13 cellular contexts compared by ENCODE assay signal in genomic region chr9:899440-900184, GRCh38. TPM values are rescaled to one million over a fixed set of nuclear protein-coding genes. Genes with fewer than 3 reads are reported as not detected.
DNase-seq lines count a peak whose midpoint lies in the region; ATAC-seq and TF ChIP-seq lines count a peak whose summit lies in the region.
"Had no signal": no experiment of that assay in that cellular context is flagged by ENCODE, and none has a peak within 500 bp of the region (broad histone marks: within the 10 kb centered on the region; RNA-seq: fewer than 3 reads in every experiment).

No MANE protein-coding gene starts in this region.

- H3K27me3 Mint-ChIP-seq in chondrocyte (ENCODE audit: low read depth) = peaks cover 33% of the 10 kb centered on the region

- H3K9ac ChIP-seq in BLaER1 treated with 17β-estradiol and CSF1 and Interleukin-3, amounts not matched to agents 10 nM and 100 nM = peak overlapping the region in 3 of 11 experiments; percentile 59 to 68 (median 62); a peak in 7 of 22 replicates

- H3K36me3 ChIP-seq in BLaER1 treated with 17β-estradiol and CSF1 and Interleukin-3, amounts not matched to agents 10 nM and 100 nM = no peaks in the 10 kb centered on the region
- H3K36me3 ChIP-seq in H7 (replicated peaks; ENCODE audit: control insufficient read depth, insufficient read depth, low read length) = no peaks in the 10 kb centered on the region
- H3K36me3 ChIP-seq in BE2C = no peaks in the 10 kb centered on the region

- peak overlapping the region in 6 of 11 experiments; percentile 32 to 83 (median 66); a peak in 12 of 22 replicates for H3K27ac ChIP-seq in BLaER1 treated with 17β-estradiol and CSF1 and Interleukin-3, amounts not matched to agents 10 nM and 100 nM
- H3K27ac ChIP-seq: body of pancreas had no signal

- peaks cover 0 to 35% (median 19%) of the 10 kb centered on the region in 10 experiments; a peak in 15 of 20 replicates for H3K4me1 ChIP-seq in BLaER1 treated with 17β-estradiol and CSF1 and Interleukin-3, amounts not matched to agents 10 nM and 100 nM
- H3K4me1 ChIP-seq in BE2C = no peaks in the 10 kb centered on the region
- H3K4me1 ChIP-seq: body of pancreas had no signal

- TF ChIP-seq CTCF in BE2C (IDR thresholded peaks at IDR 0.05; ENCODE audit: low read depth, low read length) (no peak), foreskin fibroblast (IDR thresholded peaks at IDR 0.05; ENCODE audit: low read depth, low read length) (no peak), chondrocyte (IDR thresholded peaks at IDR 0.05) (no peak)

- no peaks in the 10 kb centered on the region for H3K4me1 Mint-ChIP-seq in chondrocyte (ENCODE audit: low read depth)

- no peak for ATAC-seq in GM21576 (IDR thresholded peaks at IDR 0.05; ENCODE audit: unreplicated experiment)
- ATAC-seq: body of pancreas had no signal

- no peaks in the 10 kb centered on the region for H3K36me3 Mint-ChIP-seq in chondrocyte (ENCODE audit: low read depth)

- no peaks in the 10 kb centered on the region for H3K9me3 Mint-ChIP-seq in chondrocyte (ENCODE audit: low read depth)
- H3K9me3 Mint-ChIP-seq: stimulated activated naive CD8-positive, alpha-beta T cell treated with anti-CD3 and anti-CD28 coated beads, Interleukin-15, Interleukin-2, amounts not matched to agents 100 ng/mL and 50 ng/mL, for 24 hours had no signal

- H3K4me3 ChIP-seq in BLaER1 treated with 17β-estradiol and CSF1 and Interleukin-3, amounts not matched to agents 10 nM and 100 nM = no peak overlapping the region
- H3K4me3 ChIP-seq in H7 (ENCODE audit: insufficient read depth, low read depth, low read length) (no peak overlapping the region), BE2C (ENCODE audit: low read depth, low read length) (no peak overlapping the region), foreskin fibroblast (ENCODE audit: low read depth in 1 of 2, low read length in 2 of 2) (no peak overlapping the region)
- H3K4me3 ChIP-seq: body of pancreas had no signal

- H3K4me2 ChIP-seq in BLaER1 treated with 17β-estradiol and CSF1 and Interleukin-3, amounts not matched to agents 10 nM and 100 nM = peak overlapping the region in 9 of 11 experiments; percentile 20 to 81 (median 73); a peak in 16 of 22 replicates

- no peak overlapping the region for H3K27ac Mint-ChIP-seq in chondrocyte (ENCODE audit: unreplicated experiment)
- H3K27ac Mint-ChIP-seq: stimulated activated naive CD8-positive, alpha-beta T cell treated with anti-CD3 and anti-CD28 coated beads, Interleukin-15, Interleukin-2, amounts not matched to agents 100 ng/mL and 50 ng/mL, for 24 hours had no signal

- H3K4me3 Mint-ChIP-seq in chondrocyte (ENCODE audit: unreplicated experiment) = no peak overlapping the region
- H3K4me3 Mint-ChIP-seq: stimulated activated naive CD8-positive, alpha-beta T cell treated with anti-CD3 and anti-CD28 coated beads, Interleukin-15, Interleukin-2, amounts not matched to agents 100 ng/mL and 50 ng/mL, for 24 hours had no signal

- DNase-seq in H7 (peak; percentile 50), NOMO-1 (lab: John Stamatoyannopoulos, UW; ENCODE audit: unreplicated experiment in 2 of 2) (peak; percentile 80 to 85), kidney glomerular epithelial cell (lab: John Stamatoyannopoulos, UW) (peak; percentile 0), BE2C (no peak), foreskin fibroblast (no peak), chondrocyte (ENCODE audit: low spot score) (no peak)
- DNase-seq: SHP77 treated with DMSO at 0.1 percent for 48 hours had no signal

- no peaks in the 10 kb centered on the region for H3K9me3 ChIP-seq in BLaER1 treated with 17β-estradiol and CSF1 and Interleukin-3, amounts not matched to agents 10 nM and 100 nM (replicated peaks in 1 of 11)
- no peaks in the 10 kb centered on the region for H3K9me3 ChIP-seq in BE2C
- H3K9me3 ChIP-seq: body of pancreas had no signal

- no peaks in the 10 kb centered on the region for H3K27me3 ChIP-seq in BLaER1 treated with 17β-estradiol and CSF1 and Interleukin-3, amounts not matched to agents 10 nM and 100 nM
- no peaks in the 10 kb centered on the region; the same call in 1 of the 2 replicates for H3K27me3 ChIP-seq in H7 (ENCODE audit: control insufficient read depth, insufficient read depth, low read length)
- peaks cover 13% of the 10 kb centered on the region for H3K27me3 ChIP-seq in BE2C
- H3K27me3 ChIP-seq: body of pancreas had no signal

- H4K20me1 ChIP-seq in BLaER1 treated with 17β-estradiol and CSF1 and Interleukin-3, amounts not matched to agents 10 nM and 100 nM = no peaks in the 10 kb centered on the region

RNA-seq across cellular contexts. Expression of gene DMRT1, which starts 58.1 kb away (rescaled TPM):
- 0.21 TPM in 1 of 2 replicates, not detected in the other for total RNA-seq in H7 (2014; rRNA removed; shearing (Covaris generic))
- not detected for polyA plus RNA-seq in BE2C (2012; ENCODE audit: insufficient read depth, insufficient read length, low read depth)
- total RNA-seq in chondrocyte = not detected in 3 replicates
- total RNA-seq: body of pancreas, fibroblast of lung, liver had no signal
- polyA plus RNA-seq: fibroblast of lung, liver had no signal

Comparison
In these comparisons a context has a peak if more than half of its experiments do, and no peak if none do; other contexts are left out.
1. DNase-seq: peak in H7 (single experiment), NOMO-1 (2 of 2) and kidney glomerular epithelial cell (single experiment); none in BE2C (single experiment), foreskin fibroblast (0 of 2) and chondrocyte (single experiment).